In genomic region chr1:59733443-59734141, GRCh38 we compare ENCODE assay signal across 1 cellular context.
TF ChIP-seq lines count a peak whose summit lies in the region.

No MANE protein-coding gene starts in this region.

TF ChIP-seq in IMR-90, 13 proteins besides CTCF, POLR2A, EP300 and RAD21 (continued from another document):
- TF ChIP-seq ELK1 (IDR thresholded peaks at IDR 0.05; ENCODE audit: borderline replicate concordance, low read depth, low read length), result no peak
- TF ChIP-seq FOS (IDR thresholded peaks at IDR 0.05; ENCODE audit: low read depth, low read length), result no peak
- no peak for TF ChIP-seq SMC3 (IDR thresholded peaks at IDR 0.05; ENCODE audit: low read depth, low read length)
- no peak for TF ChIP-seq CEBPB (IDR thresholded peaks at IDR 0.05; ENCODE audit: low read depth, low read length)
- no peak for TF ChIP-seq RCOR1 (IDR thresholded peaks at IDR 0.05; ENCODE audit: insufficient replicate concordance, low read length)
- TF ChIP-seq NFE2L2 (IDR thresholded peaks at IDR 0.05; ENCODE audit: low read depth, low read length), result no peak
- TF ChIP-seq USF2 (IDR thresholded peaks at IDR 0.05; ENCODE audit: low read depth, low read length), result no peak
- no peak for TF ChIP-seq RFX5 (IDR thresholded peaks at IDR 0.05; ENCODE audit: low read depth, low read length)
